8 cellular contexts compared by ENCODE assay signal in genomic region chr15:31870336-31871158, GRCh38. TPM values are rescaled to one million over a fixed set of nuclear protein-coding genes. Genes with fewer than 3 reads are reported as not detected.
DNase-seq lines count a peak whose midpoint lies in the region; ATAC-seq and TF ChIP-seq lines count a peak whose summit lies in the region.

OTUD7A (minus strand) TSS chr15:31870673.

- peaks cover 20% of the 10 kb centered on the region for H3K27me3 Mint-ChIP-seq in WTC11 (ENCODE audit: low read depth)

- TF ChIP-seq CTCF in WTC11 (IDR thresholded peaks at IDR 0.05), result no peak
- TF ChIP-seq CTCF in cardiac fibroblast (IDR thresholded peaks at IDR 0.05; ENCODE audit: low read depth, low read length), result no peak

- H3K4me1 Mint-ChIP-seq in WTC11, result peaks cover 18% of the 10 kb centered on the region

- CTCF ChIA-PET in WTC11 (lab: Charles Lee), result interaction anchor here (1.0 to 1.9 kb wide), 3 partner anchors 16 to 159 kb away, joined by 3 to 8 read pairs (median 5); no protein-coding TSS in a partner anchor

- no peaks in the 10 kb centered on the region for H3K36me3 Mint-ChIP-seq in WTC11

- peak within 1 kb of the TSS; percentile 78 for H3K4me3 Mint-ChIP-seq in WTC11

- ATAC-seq in GM18861 (IDR thresholded peaks at IDR 0.05; ENCODE audit: unreplicated experiment) (peak; percentile 86), HG03095 (IDR thresholded peaks at IDR 0.05; ENCODE audit: unreplicated experiment) (peak; percentile 84), WTC11 (peak; percentile 82)

- POLR2A ChIA-PET in WTC11 (lab: Charles Lee), result no interaction called here

- peak; percentile 54 for DNase-seq in 8988T
- DNase-seq in NCI-H2171 treated with DMSO at 0.1 percent for 48 hours (lab: John Stamatoyannopoulos, UW), result peak; percentile 92
- DNase-seq in WTC11 (ENCODE audit: low spot score), result peak; percentile 84
- DNase-seq in cardiac fibroblast (ENCODE audit: low read depth in 2 of 2), result peak; percentile 66 to 81
- DNase-seq in iris pigment epithelial cell (ENCODE audit: low read depth), result peak; percentile 73
- DNase-seq in smooth muscle cell of the brain vasculature (ENCODE audit: low read depth, low spot score), result peak; percentile 39

- peak within 1 kb of the TSS; percentile 86 for H3K27ac Mint-ChIP-seq in WTC11

- H3K4me3 ChIP-seq in cardiac fibroblast (replicated peaks in 1 of 2; ENCODE audit: low read depth in 2 of 2, low read length in 2 of 2), result peak within 1 kb of the TSS; percentile 49 to 62

- peaks cover 6% of the 10 kb centered on the region for H3K9me3 Mint-ChIP-seq in WTC11

TF ChIP-seq in WTC11, 78 proteins besides CTCF, POLR2A, EP300 and RAD21:
- TF ChIP-seq SP1 (CRISPR knock-in tag; conservative IDR thresholded peaks at IDR 0.05) (peak; percentile 66; the same call in 1 of the 2 replicates), RORB (CRISPR knock-in tag; IDR thresholded peaks at IDR 0.05) (no peak), ZBTB21 (CRISPR knock-in tag; IDR thresholded peaks at IDR 0.05; ENCODE audit: borderline replicate concordance) (no peak), ZNF512 (CRISPR knock-in tag; IDR thresholded peaks at IDR 0.05; ENCODE audit: borderline replicate concordance) (no peak), FOXP4 (CRISPR knock-in tag; IDR thresholded peaks at IDR 0.05) (no peak), E2F5 (CRISPR knock-in tag; IDR thresholded peaks at IDR 0.05) (0 out of 2 replicates have a peak, but pooled peaks have one; percentile 53), ATF6 (CRISPR knock-in tag; IDR thresholded peaks at IDR 0.05) (no peak), TEAD4 (CRISPR knock-in tag; IDR thresholded peaks at IDR 0.05) (no peak), EMX1 (CRISPR knock-in tag; IDR thresholded peaks at IDR 0.05) (no peak), ZNF423 (CRISPR knock-in tag; IDR thresholded peaks at IDR 0.05) (peak; percentile 62; the same call in 1 of the 2 replicates), JUN (CRISPR knock-in tag; IDR thresholded peaks at IDR 0.05) (no peak), ESRRA (CRISPR knock-in tag; IDR thresholded peaks at IDR 0.05; ENCODE audit: borderline replicate concordance) (no peak), ZMAT4 (CRISPR knock-in tag; IDR thresholded peaks at IDR 0.05) (no peak), ZNF121 (CRISPR knock-in tag; IDR thresholded peaks at IDR 0.05) (no peak)

RNA-seq across cellular contexts. Expression of gene OTUD7A, which starts in this region (rescaled TPM):
- total RNA-seq in WTC11 (2021), result 3.4 to 5.2 TPM (median 4.5 TPM) in 3 replicates

Comparison
In these comparisons a context has a peak if more than half of its experiments do, and no peak if none do; other contexts are left out.
1. Peak in every context shown above with its lines: DNase-seq, ATAC-seq and H3K4me3 ChIP-seq.
2. DNase-seq: peak in every context shown above with its lines; median percentile 92 in NCI-H2171 treated with DMSO at 0.1 percent for 48 hours; 84 in WTC11; 74 in cardiac fibroblast; 73 in iris pigment epithelial cell; 54 in 8988T; 39 in smooth muscle cell of the brain vasculature.